Comparison of ENCODE assay signal across 8 cellular contexts in the genomic region with DNA sequence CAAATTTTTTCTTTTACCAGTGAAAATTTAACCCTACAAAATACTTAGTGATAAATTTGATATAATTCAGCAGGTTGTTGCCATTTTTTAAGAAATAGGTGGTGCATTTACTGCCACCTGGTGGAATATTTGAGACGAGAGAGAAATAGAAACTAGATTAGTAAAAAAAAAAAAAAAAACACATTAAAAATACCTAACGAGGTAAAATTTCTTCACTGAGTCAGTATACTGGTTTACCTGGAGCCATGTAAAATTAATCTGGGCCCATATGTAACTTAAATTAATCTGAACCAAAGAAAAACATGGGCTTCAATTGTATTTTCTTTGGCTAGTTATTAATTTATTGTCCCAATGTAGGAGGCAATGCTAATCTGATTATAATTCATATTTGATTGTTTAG.
DNase-seq lines count a peak whose midpoint lies in the region; ATAC-seq, FAIRE-seq and TF ChIP-seq lines count a peak whose summit lies in the region.

No MANE protein-coding gene starts in this region.

- peak in 1 of 2 experiments; percentile 13 for DNase-seq in A549 (ENCODE audit: low read depth in 1 of 2, low spot score in 1 of 2)
- peak; percentile 14 for DNase-seq in GM06990 (ENCODE audit: extremely low read depth, insufficient read length)
- DNase-seq in NOMO-1 treated with DMSO at 0.1 percent for 48 hours (lab: John Stamatoyannopoulos, UW; ENCODE audit: unreplicated experiment): peak; percentile 7
- peak; percentile 10 to 37 for DNase-seq in erythroblast (lab: John Stamatoyannopoulos, UW)
- peak; percentile 38 for DNase-seq in small intestine

- TF ChIP-seq POLR2A in A549 (IDR thresholded peaks at IDR 0.05; ENCODE audit: low read length) (no peak), erythroblast (IDR thresholded peaks at IDR 0.05; ENCODE audit: low read length) (no peak)

- no peak overlapping the region for H3K4me3 ChIP-seq in A549
- no peak overlapping the region for H3K4me3 ChIP-seq in GM06990 (replicated peaks; ENCODE audit: low read depth, low read length)
- H3K4me3 ChIP-seq in small intestine (ENCODE audit: low read depth in 1 of 2, low read length in 2 of 2): no peak overlapping the region

- H3K36me3 ChIP-seq in GM06990 (ENCODE audit: control insufficient read depth, insufficient read depth, low read length): no peaks in the 10 kb centered on the region
- H3K36me3 ChIP-seq in small intestine (ENCODE audit: control insufficient read depth in 2 of 2, insufficient read depth in 2 of 2, low read length in 2 of 2): no peaks in the 10 kb centered on the region

- no peak for ATAC-seq in A549
- ATAC-seq in GM21423 (IDR thresholded peaks at IDR 0.05; ENCODE audit: unreplicated experiment): no peak
- no peak for ATAC-seq in GM19351 (IDR thresholded peaks at IDR 0.05; ENCODE audit: unreplicated experiment)
- no peak for ATAC-seq in HG03565 (IDR thresholded peaks at IDR 0.05; ENCODE audit: unreplicated experiment)

- no peak overlapping the region for H3K27ac ChIP-seq in A549
- H3K27ac ChIP-seq in small intestine (ENCODE audit: low read depth in 1 of 2, low read length in 1 of 2): no peak overlapping the region

- CTCF ChIA-PET in A549 (lab: Yijun Ruan, JAX): interaction anchor here (1.7 to 2.1 kb wide), 2 partner anchors 8 to 11 kb away, joined by 5 to 6 read pairs; no protein-coding TSS in a partner anchor

- H3K27me3 ChIP-seq in GM06990 (replicated peaks; ENCODE audit: control insufficient read depth, insufficient read depth, low read length) (no peaks in the 10 kb centered on the region), small intestine (ENCODE audit: control insufficient read depth in 2 of 2, insufficient read depth in 2 of 2, low read length in 2 of 2) (no peaks in the 10 kb centered on the region)

- no peak for TF ChIP-seq EP300 in A549 (IDR thresholded peaks at IDR 0.05)

- POLR2A ChIA-PET in A549 (lab: Yijun Ruan, JAX): no interaction called here

- H3K4me2 ChIP-seq in A549: peak overlapping the region; percentile 31; the same call in 1 of the 3 replicates

- H3K4me1 ChIP-seq in A549: no peaks in the 10 kb centered on the region
- no peaks in the 10 kb centered on the region for H3K4me1 ChIP-seq in small intestine (ENCODE audit: control insufficient read depth in 2 of 2, insufficient read depth in 1 of 2, low read depth in 1 of 2, low read length in 1 of 2)

- TF ChIP-seq RAD21 in A549 (conservative IDR thresholded peaks at IDR 0.05 in 1 of 2, IDR thresholded peaks at IDR 0.05 in 1 of 2): peak; percentile 46 to 67

- WGBS in A549 (ENCODE audit: missing lambda C conversion rate): 3% methylated on average over 2 of the region's 2 CpGs
- WGBS in small intestine, 3 donors: 5 to 6% (median 5%) methylated on average over 2 of the region's 2 CpGs

- H3K9me3 ChIP-seq in A549 (no peaks in the 10 kb centered on the region), small intestine (ENCODE audit: control insufficient read depth, low read depth) (no peaks in the 10 kb centered on the region)

- TF ChIP-seq CTCF in A549 (IDR thresholded peaks at IDR 0.05) (peak; percentile 63), GM06990 (IDR thresholded peaks at IDR 0.05; ENCODE audit: insufficient read depth, low read length, poor library complexity, severe bottlenecking) (peak; percentile 46)

- FAIRE-seq in A549 (lab: Jason Lieb, UNC) (no peak), small intestine (lab: Jason Lieb, UNC) (peak; percentile 65)

TF ChIP-seq in A549, 52 proteins besides CTCF, POLR2A, EP300 and RAD21:
- TF ChIP-seq, protein P1, sequence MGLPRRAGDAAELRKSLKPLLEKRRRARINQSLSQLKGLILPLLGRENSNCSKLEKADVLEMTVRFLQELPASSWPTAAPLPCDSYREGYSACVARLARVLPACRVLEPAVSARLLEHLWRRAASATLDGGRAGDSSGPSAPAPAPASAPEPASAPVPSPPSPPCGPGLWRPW (IDR thresholded peaks at IDR 0.05): no peak
- TF ChIP-seq SMC3 (IDR thresholded peaks at IDR 0.05): peak; percentile 71
- no peak for TF ChIP-seq RARB (CRISPR knock-in tag; IDR thresholded peaks at IDR 0.05)
- TF ChIP-seq ZSCAN20 (CRISPR knock-in tag; IDR thresholded peaks at IDR 0.05): no peak
- TF ChIP-seq, protein P2, sequence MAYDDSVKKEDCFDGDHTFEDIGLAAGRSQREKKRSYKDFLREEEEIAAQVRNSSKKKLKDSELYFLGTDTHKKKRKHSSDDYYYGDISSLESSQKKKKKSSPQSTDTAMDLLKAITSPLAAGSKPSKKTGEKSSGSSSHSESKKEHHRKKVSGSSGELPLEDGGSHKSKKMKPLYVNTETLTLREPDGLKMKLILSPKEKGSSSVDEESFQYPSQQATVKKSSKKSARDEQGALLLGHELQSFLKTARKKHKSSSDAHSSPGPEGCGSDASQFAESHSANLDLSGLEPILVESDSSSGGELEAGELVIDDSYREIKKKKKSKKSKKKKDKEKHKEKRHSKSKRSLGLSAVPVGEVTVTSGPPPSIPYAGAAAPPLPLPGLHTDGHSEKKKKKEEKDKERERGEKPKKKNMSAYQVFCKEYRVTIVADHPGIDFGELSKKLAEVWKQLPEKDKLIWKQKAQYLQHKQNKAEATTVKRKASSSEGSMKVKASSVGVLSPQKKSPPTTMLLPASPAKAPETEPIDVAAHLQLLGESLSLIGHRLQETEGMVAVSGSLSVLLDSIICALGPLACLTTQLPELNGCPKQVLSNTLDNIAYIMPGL (CRISPR knock-in tag; IDR thresholded peaks at IDR 0.05; ENCODE audit: borderline replicate concordance): no peak
